Comparison of ENCODE assay signal across 17 cellular contexts in the genomic region with DNA sequence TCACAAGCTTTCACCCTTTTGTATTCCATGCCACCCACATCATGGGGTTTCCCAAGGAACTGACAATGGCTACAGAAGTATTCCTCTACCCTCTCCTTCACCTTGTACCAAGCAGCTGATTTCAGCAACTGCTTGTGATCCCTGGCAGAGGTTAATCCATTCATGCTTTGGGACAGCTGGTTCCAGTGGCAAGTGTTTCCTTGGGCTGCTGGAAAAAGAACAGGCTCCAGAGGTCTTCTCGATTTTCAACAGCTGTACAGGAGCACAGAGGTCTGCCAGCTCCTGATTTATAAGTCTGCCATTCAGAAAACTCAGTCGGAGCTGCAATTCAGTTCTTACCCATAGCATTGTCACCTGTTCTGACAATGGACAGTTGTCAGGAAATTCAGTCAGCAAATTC.
"Had no signal": no experiment of that assay in that cellular context is flagged by ENCODE, and none has a peak within 500 bp of the region (broad histone marks: within the 10 kb centered on the region; RNA-seq: fewer than 3 reads in every experiment).

No MANE protein-coding gene starts in this region.

- H3K4me1 ChIP-seq: left ventricle myocardium inferior, tibial nerve had no signal

- H3K4me3 ChIP-seq: left ventricle myocardium inferior, tibial nerve had no signal

- H3K36me3 ChIP-seq: left ventricle myocardium inferior, tibial nerve had no signal

- H3K27ac ChIP-seq: left ventricle myocardium inferior, tibial nerve had no signal

- ATAC-seq: activated CD4-positive, alpha-beta T cell treated with anti-CD3 and anti-CD28 coated beads for 36 hours; activated CD8-positive, alpha-beta memory T cell treated with anti-CD3 and anti-CD28 coated beads, Interleukin-2, amount 10 ng/mL, durations not matched to agents 7 days and 5 days; activated CD8-positive, alpha-beta T cell treated with anti-CD3 and anti-CD28 coated beads, Interleukin-2, amount 10 ng/mL, durations not matched to agents 7 days and 5 days; activated naive CD4-positive, alpha-beta T cell treated with anti-CD3 and anti-CD28 coated beads, Interleukin-2, amount 50 U/mL, for 72 hours; right cardiac atrium had no signal

- DNase-seq: activated CD4-positive, alpha-beta T cell treated with anti-CD3 and anti-CD28 coated beads for 36 hours; activated CD4-positive, CD25-positive, alpha-beta regulatory T cell; activated CD8-positive, alpha-beta memory T cell treated with anti-CD3 and anti-CD28 coated beads, Interleukin-2, amount 10 ng/mL, durations not matched to agents 7 days and 5 days; activated CD8-positive, alpha-beta T cell treated with anti-CD3 and anti-CD28 coated beads, Interleukin-2, amount 10 ng/mL, durations not matched to agents 7 days and 5 days; activated naive CD4-positive, alpha-beta T cell; activated T-cell treated with anti-CD3 and anti-CD28 coated beads, Interleukin-2, amount 50 U/mL, for 48 hours; anterior cingulate cortex; dermis blood vessel endothelial cell; effector CD8-positive, alpha-beta T cell; glutamatergic neuron; left ventricle myocardium inferior; naive B cell; stimulated activated CD4-positive, alpha-beta T cell treated with anti-CD3 and anti-CD28 coated beads, Interleukin-2, amount 100 ng/mL, for 48 hours; stimulated activated naive CD4-positive, alpha-beta T cell treated with Interleukin-2 at 50 U/mL for 16 hours had no signal

- H3K27me3 ChIP-seq: tibial nerve had no signal

- H3K9me3 ChIP-seq: left ventricle myocardium inferior, tibial nerve had no signal
